In genomic region chr9:133031130-133031422, GRCh38 we compare ENCODE assay signal across 8 cellular contexts. TPM values are rescaled to one million over a fixed set of nuclear protein-coding genes. Genes with fewer than 3 reads are reported as not detected.
DNase-seq lines count a peak whose midpoint lies in the region; ATAC-seq and TF ChIP-seq lines count a peak whose summit lies in the region.

No MANE protein-coding gene starts in this region.

- WGBS in lower leg skin, 2 donors: 1 to 2% methylated on average over 16 of the region's 16 CpGs
- WGBS in tibial nerve, 2 donors: 1% methylated on average over 16 of the region's 16 CpGs

- no peaks in the 10 kb centered on the region for H3K9me3 Mint-ChIP-seq in activated T-cell treated with anti-CD3 and anti-CD28 coated beads, Interleukin-2, amount 50 U/mL, for 4 hours

- TF ChIP-seq CTCF in astrocyte of the spinal cord (IDR thresholded peaks at IDR 0.05; ENCODE audit: low read depth, low read length) (no peak), lower leg skin (IDR thresholded peaks at IDR 0.05) (no peak), tibial nerve (IDR thresholded peaks at IDR 0.05) (no peak)

- H3K27me3 Mint-ChIP-seq in activated T-cell treated with anti-CD3 and anti-CD28 coated beads, Interleukin-2, amount 50 U/mL, for 4 hours (ENCODE audit: low read depth): no peaks in the 10 kb centered on the region

- peak overlapping the region; percentile 70 to 95 (median 90) for H3K27ac ChIP-seq in tibial nerve

- H3K4me1 Mint-ChIP-seq in activated T-cell treated with anti-CD3 and anti-CD28 coated beads, Interleukin-2, amount 50 U/mL, for 4 hours (ENCODE audit: low read depth): peaks cover 35% of the 10 kb centered on the region

- no peak for DNase-seq in activated T-cell treated with anti-CD3 and anti-CD28 coated beads, Interleukin-2, amount 50 U/mL, for 4 hours
- no peak for DNase-seq in activated T-cell treated with anti-CD3 and anti-CD28 coated beads for 4 hours
- no peak for DNase-seq in astrocyte of the spinal cord (ENCODE audit: low read depth, low spot score)
- no peak for DNase-seq in lower leg skin (ENCODE audit: low spot score in 2 of 2)
- DNase-seq in tibial nerve (ENCODE audit: low spot score in 2 of 2): no peak
- no peak for DNase-seq in ecto neural progenitor cell (ENCODE audit: low spot score)
- DNase-seq in cortex of kidney (lab: John Stamatoyannopoulos, UW): no peak

- TF ChIP-seq POLR2A in lower leg skin (IDR thresholded peaks at IDR 0.05) (no peak), tibial nerve (IDR thresholded peaks at IDR 0.05) (no peak)

- H3K27me3 ChIP-seq in tibial nerve: no peaks in the 10 kb centered on the region

- H3K36me3 ChIP-seq in tibial nerve: peaks cover 0 to 4% (median 0%) of the 10 kb centered on the region in 3 donors

- no peaks in the 10 kb centered on the region for H3K9me3 ChIP-seq in tibial nerve

- intact Hi-C loops in lower leg skin (cut with DNase I; ENCODE audit: low total_unique reads): no loop called here

- in situ Hi-C loops in astrocyte of the spinal cord (cut with HindIII; ENCODE audit: low sequenced_read_pairs): no loop called here

- H3K36me3 Mint-ChIP-seq in activated T-cell treated with anti-CD3 and anti-CD28 coated beads, Interleukin-2, amount 50 U/mL, for 4 hours (ENCODE audit: insufficient read depth): peaks cover 1% of the 10 kb centered on the region

- peak overlapping the region; percentile 98 for H3K4me3 Mint-ChIP-seq in activated T-cell treated with anti-CD3 and anti-CD28 coated beads, Interleukin-2, amount 50 U/mL, for 4 hours

- H3K4me1 ChIP-seq in tibial nerve: peaks cover 3 to 69% (median 21%) of the 10 kb centered on the region in 4 donors

- H3K4me3 ChIP-seq in astrocyte of the spinal cord (ENCODE audit: low read depth, low read length) (peak overlapping the region; percentile 78), lower leg skin (ENCODE audit: low read depth, poor library complexity, severe bottlenecking) (peak overlapping the region; percentile 62), tibial nerve (peak overlapping the region; percentile 54 to 96 (median 75))

- no peak for ATAC-seq in activated T-cell treated with anti-CD3 and anti-CD28 coated beads, Interleukin-2, amount 50 U/mL, for 4 hours
- no peak for ATAC-seq in HG03520 (IDR thresholded peaks at IDR 0.05; ENCODE audit: unreplicated experiment)

- TF ChIP-seq EP300 in tibial nerve (IDR thresholded peaks at IDR 0.05): no peak

RNA-seq across cellular contexts. Expression of gene GTF3C5, which starts 0.3 kb away (rescaled TPM):
- 10 to 100 TPM; 80.4 to 86.8 (median 83.6) TPM for total RNA-seq in activated T-cell treated with anti-CD3 and anti-CD28 coated beads, Interleukin-2, amount 50 U/mL, for 4 hours
- total RNA-seq in lower leg skin (10 to 100 TPM; 44.2 to 90.2 (median 55.4) TPM), tibial nerve (10 to 100 TPM; 49.4 to 94.2 (median 73.3) TPM)

RNA-seq across cellular contexts. Expression of gene CEL, which starts 30.7 kb away (rescaled TPM):
- 1 to 10 TPM; 3.1 to 4.7 (median 3.9) TPM for total RNA-seq in activated T-cell treated with anti-CD3 and anti-CD28 coated beads, Interleukin-2, amount 50 U/mL, for 4 hours
- total RNA-seq in lower leg skin (10 to 100 TPM in 2 of 4 donors, 1 to 10 TPM in 1, under 1 TPM in 1; 0.38 to 31.2 (median 8.4) TPM), tibial nerve (10 to 100 TPM in 1 of 4 donors, 1 to 10 TPM in 3; 1.7 to 10.5 (median 2.6) TPM)

RNA-seq across cellular contexts. Expression of gene GFI1B, which starts 52.6 kb away (rescaled TPM):
- total RNA-seq in activated T-cell treated with anti-CD3 and anti-CD28 coated beads, Interleukin-2, amount 50 U/mL, for 4 hours: under 1 TPM; 0.16 to 0.87 (median 0.56) TPM
- under 1 TPM in 2 of 4 donors, not detected in 2; 0.13 to 0.38 TPM for total RNA-seq in lower leg skin
- total RNA-seq in tibial nerve: not detected
